40 cellular contexts compared by ENCODE assay signal in genomic region chr3:122743581-122744120, GRCh38.
"Had no signal": no experiment of that assay in that cellular context is flagged by ENCODE, and none has a peak within 500 bp of the region (broad histone marks: within the 10 kb centered on the region; RNA-seq: fewer than 3 reads in every experiment).

No MANE protein-coding gene starts in this region.

- H3K27ac Mint-ChIP-seq: activated naive CD4-positive, alpha-beta T cell treated with anti-CD3 and anti-CD28 coated beads for 36 hours; activated naive CD4-positive, alpha-beta T cell treated with anti-CD3 and anti-CD28 coated beads, Interleukin-2, amount 10 ng/mL, durations not matched to agents 7 days and 5 days; activated naive CD4-positive, alpha-beta T cell treated with anti-CD3 and anti-CD28 coated beads, Interleukin-2, amount 50 U/mL, for 24 hours; activated naive CD4-positive, alpha-beta T cell treated with anti-CD3 and anti-CD28 coated beads, Interleukin-2, amount 50 U/mL, for 72 hours; activated naive CD8-positive, alpha-beta T cell; activated naive CD8-positive, alpha-beta T cell treated with anti-CD3 and anti-CD28 coated beads for 36 hours; activated naive CD8-positive, alpha-beta T cell treated with anti-CD3 and anti-CD28 coated beads, Interleukin-2, amount 10 ng/mL, durations not matched to agents 7 days and 5 days; activated naive CD8-positive, alpha-beta T cell treated with anti-CD3 and anti-CD28 coated beads, Interleukin-2, amount 50 U/mL, for 24 hours; activated T-cell treated with anti-CD3 and anti-CD28 coated beads, Interleukin-2, amount 50 U/mL, for 24 hours; activated T-cell treated with anti-CD3 and anti-CD28 coated beads, Interleukin-2, amount 50 U/mL, for 72 hours; activated T-helper 1 cell treated with anti-CD3 and anti-CD28 coated beads, Interleukin-12 subunit alpha, Interleukin-12 subunit beta, Interleukin-2, Interleukin-4 antibody, amounts not matched to agents 30 ng/mL and 10 ng/mL and 1 ng/mL, durations not matched to agents 14 hours and 24 hours and 36 hours; activated T-helper 17 cell treated with anti-CD3 and anti-CD28 coated beads, Interleukin-2, amount 50 U/mL, for 72 hours; activated T-helper 2 cell treated with anti-CD3 and anti-CD28 coated beads, Interferon-gamma antibody, Interleukin-2, Interleukin-4, amounts not matched to agents 10 μg/mL and 5 μg/mL and 100 μg/mL, durations not matched to agents 14 hours and 24 hours and 36 hours; brain had no signal

- H3K9me3 ChIP-seq: adrenal gland, ascending aorta, body of pancreas, breast epithelium had no signal

- FAIRE-seq: astrocyte, bronchial epithelial cell had no signal

- H3K4me1 Mint-ChIP-seq: activated naive CD4-positive, alpha-beta T cell treated with anti-CD3 and anti-CD28 coated beads, Interleukin-2, amount 10 ng/mL, durations not matched to agents 7 days and 5 days; activated naive CD4-positive, alpha-beta T cell treated with anti-CD3 and anti-CD28 coated beads, Interleukin-2, amount 50 U/mL, for 24 hours; activated naive CD8-positive, alpha-beta T cell treated with anti-CD3 and anti-CD28 coated beads, Interleukin-2, amount 50 U/mL, for 24 hours; activated T-helper 17 cell treated with anti-CD3 and anti-CD28 coated beads, Interleukin-2, amount 50 U/mL, for 72 hours; brain; central memory CD8-positive, alpha-beta T cell had no signal

- H3K4me3 Mint-ChIP-seq: activated naive CD4-positive, alpha-beta T cell treated with anti-CD3 and anti-CD28 coated beads for 36 hours; activated naive CD4-positive, alpha-beta T cell treated with anti-CD3 and anti-CD28 coated beads, Interleukin-2, amount 10 ng/mL, durations not matched to agents 7 days and 5 days; activated naive CD4-positive, alpha-beta T cell treated with anti-CD3 and anti-CD28 coated beads, Interleukin-2, amount 50 U/mL, for 24 hours; activated naive CD8-positive, alpha-beta T cell; activated naive CD8-positive, alpha-beta T cell treated with anti-CD3 and anti-CD28 coated beads for 36 hours; activated naive CD8-positive, alpha-beta T cell treated with anti-CD3 and anti-CD28 coated beads, Interleukin-2, amount 10 ng/mL, durations not matched to agents 7 days and 5 days; activated naive CD8-positive, alpha-beta T cell treated with anti-CD3 and anti-CD28 coated beads, Interleukin-2, amount 50 U/mL, for 24 hours; activated T-cell treated with anti-CD3 and anti-CD28 coated beads, Interleukin-2, amount 50 U/mL, for 24 hours; activated T-cell treated with anti-CD3 and anti-CD28 coated beads, Interleukin-2, amount 50 U/mL, for 4 hours; activated T-cell treated with anti-CD3 and anti-CD28 coated beads, Interleukin-2, amount 50 U/mL, for 72 hours; activated T-helper 1 cell treated with anti-CD3 and anti-CD28 coated beads, Interleukin-12 subunit alpha, Interleukin-12 subunit beta, Interleukin-2, Interleukin-4 antibody, amounts not matched to agents 30 ng/mL and 10 ng/mL and 1 ng/mL, durations not matched to agents 14 hours and 24 hours and 36 hours; activated T-helper 17 cell treated with anti-CD3 and anti-CD28 coated beads, Interleukin-2, amount 50 U/mL, for 72 hours; brain; central memory CD8-positive, alpha-beta T cell had no signal

- H3K27me3 Mint-ChIP-seq: activated naive CD4-positive, alpha-beta T cell treated with anti-CD3 and anti-CD28 coated beads, Interleukin-2, amount 10 ng/mL, durations not matched to agents 7 days and 5 days; activated naive CD4-positive, alpha-beta T cell treated with anti-CD3 and anti-CD28 coated beads, Interleukin-2, amount 50 U/mL, for 24 hours; activated naive CD8-positive, alpha-beta T cell; activated naive CD8-positive, alpha-beta T cell treated with anti-CD3 and anti-CD28 coated beads for 36 hours; activated naive CD8-positive, alpha-beta T cell treated with anti-CD3 and anti-CD28 coated beads, Interleukin-2, amount 10 ng/mL, durations not matched to agents 7 days and 5 days; activated naive CD8-positive, alpha-beta T cell treated with anti-CD3 and anti-CD28 coated beads, Interleukin-2, amount 50 U/mL, for 24 hours; activated T-cell treated with anti-CD3 and anti-CD28 coated beads, Interleukin-2, amount 50 U/mL, for 24 hours; activated T-helper 17 cell treated with anti-CD3 and anti-CD28 coated beads, Interleukin-2, amount 50 U/mL, for 72 hours; brain; central memory CD8-positive, alpha-beta T cell had no signal

- ATAC-seq: activated naive CD4-positive, alpha-beta T cell treated with anti-CD3 and anti-CD28 coated beads, Interleukin-2, amount 50 U/mL, for 72 hours; activated naive CD8-positive, alpha-beta T cell treated with anti-CD3 and anti-CD28 coated beads, Interleukin-2, amount 50 U/mL, for 24 hours; activated T-cell treated with anti-CD3 and anti-CD28 coated beads, Interleukin-2, amount 50 U/mL, for 4 hours; activated T-cell treated with anti-CD3 and anti-CD28 coated beads, Interleukin-2, amount 50 U/mL, for 72 hours; activated T-helper 17 cell treated with anti-CD3 and anti-CD28 coated beads, Interleukin-2, amount 50 U/mL, for 72 hours; body of pancreas had no signal

- H3K36me3 ChIP-seq: brain microvascular endothelial cell, breast epithelium, cardiac muscle cell had no signal

- H3K27ac ChIP-seq: adrenal gland, ascending aorta, body of pancreas, brain microvascular endothelial cell, breast epithelium, cardiac muscle cell had no signal

- DNase-seq: activated effector memory CD4-positive, alpha-beta T cell treated with anti-CD3 and anti-CD28 coated beads, Interleukin-2, amount 50 U/mL, for 16 hours; activated effector memory CD4-positive, alpha-beta T cell treated with Interleukin-2 at 50 U/mL for 16 hours; activated gamma-delta T cell; activated gamma-delta T cell treated with Interleukin-2 at 50 U/mL for 16 hours; activated naive CD4-positive, alpha-beta T cell; activated naive CD4-positive, alpha-beta T cell treated with anti-CD3 and anti-CD28 coated beads for 36 hours; activated naive CD4-positive, alpha-beta T cell treated with anti-CD3 and anti-CD28 coated beads, Interleukin-2, amount 10 ng/mL, durations not matched to agents 7 days and 5 days; activated naive CD4-positive, alpha-beta T cell treated with anti-CD3 and anti-CD28 coated beads, Interleukin-2, amount 50 U/mL, for 16 hours; activated naive CD4-positive, alpha-beta T cell treated with Interleukin-2 at 50 U/mL for 16 hours; activated naive CD8-positive, alpha-beta T cell treated with anti-CD3 and anti-CD28 coated beads for 36 hours; activated naive CD8-positive, alpha-beta T cell treated with anti-CD3 and anti-CD28 coated beads, Interleukin-2, amount 10 ng/mL, durations not matched to agents 7 days and 5 days; activated naive CD8-positive, alpha-beta T cell treated with anti-CD3 and anti-CD28 coated beads, Interleukin-2, amount 50 U/mL, for 24 hours; activated T-cell treated with anti-CD3 and anti-CD28 coated beads, Interleukin-2, amount 50 U/mL, for 1 hour; activated T-cell treated with anti-CD3 and anti-CD28 coated beads, Interleukin-2, amount 50 U/mL, for 24 hours; activated T-cell treated with anti-CD3 and anti-CD28 coated beads, Interleukin-2, amount 50 U/mL, for 4 hours; activated T-cell treated with anti-CD3 and anti-CD28 coated beads, Interleukin-2, amount 50 U/mL, for 48 hours; activated T-cell treated with anti-CD3 and anti-CD28 coated beads, Interleukin-2, amount 50 U/mL, for 72 hours; adrenal gland; amniotic stem cell; amygdala; anterior cingulate cortex; aorta; body of pancreas; brain microvascular endothelial cell; caudate nucleus; central memory CD4-positive, alpha-beta T cell; cerebellar nuclear complex had no signal

- H3K9me3 Mint-ChIP-seq: activated naive CD4-positive, alpha-beta T cell treated with anti-CD3 and anti-CD28 coated beads, Interleukin-2, amount 50 U/mL, for 24 hours; activated naive CD4-positive, alpha-beta T cell treated with anti-CD3 and anti-CD28 coated beads, Interleukin-2, amount 50 U/mL, for 72 hours; activated naive CD8-positive, alpha-beta T cell treated with anti-CD3 and anti-CD28 coated beads, Interleukin-2, amount 50 U/mL, for 24 hours; activated T-cell treated with anti-CD3 and anti-CD28 coated beads, Interleukin-2, amount 50 U/mL, for 4 hours; activated T-helper 1 cell treated with anti-CD3 and anti-CD28 coated beads, Interleukin-12 subunit alpha, Interleukin-12 subunit beta, Interleukin-2, Interleukin-4 antibody, amounts not matched to agents 30 ng/mL and 10 ng/mL and 1 ng/mL, durations not matched to agents 14 hours and 24 hours and 36 hours; activated T-helper 17 cell treated with anti-CD3 and anti-CD28 coated beads, Interleukin-2, amount 50 U/mL, for 72 hours; activated T-helper 2 cell treated with anti-CD3 and anti-CD28 coated beads, Interferon-gamma antibody, Interleukin-2, Interleukin-4, amounts not matched to agents 10 μg/mL and 5 μg/mL and 100 μg/mL, durations not matched to agents 14 hours and 24 hours and 36 hours; central memory CD8-positive, alpha-beta T cell had no signal

- H3K4me3 ChIP-seq: adrenal gland, ascending aorta, body of pancreas, breast epithelium, cardiac muscle cell had no signal

- H3K27me3 ChIP-seq: adrenal gland, ascending aorta, body of pancreas, brain microvascular endothelial cell, breast epithelium, cardiac muscle cell had no signal

- H3K4me1 ChIP-seq: adrenal gland, ascending aorta, body of pancreas, breast epithelium had no signal
